16 cellular contexts compared by ENCODE assay signal in the genomic region with DNA sequence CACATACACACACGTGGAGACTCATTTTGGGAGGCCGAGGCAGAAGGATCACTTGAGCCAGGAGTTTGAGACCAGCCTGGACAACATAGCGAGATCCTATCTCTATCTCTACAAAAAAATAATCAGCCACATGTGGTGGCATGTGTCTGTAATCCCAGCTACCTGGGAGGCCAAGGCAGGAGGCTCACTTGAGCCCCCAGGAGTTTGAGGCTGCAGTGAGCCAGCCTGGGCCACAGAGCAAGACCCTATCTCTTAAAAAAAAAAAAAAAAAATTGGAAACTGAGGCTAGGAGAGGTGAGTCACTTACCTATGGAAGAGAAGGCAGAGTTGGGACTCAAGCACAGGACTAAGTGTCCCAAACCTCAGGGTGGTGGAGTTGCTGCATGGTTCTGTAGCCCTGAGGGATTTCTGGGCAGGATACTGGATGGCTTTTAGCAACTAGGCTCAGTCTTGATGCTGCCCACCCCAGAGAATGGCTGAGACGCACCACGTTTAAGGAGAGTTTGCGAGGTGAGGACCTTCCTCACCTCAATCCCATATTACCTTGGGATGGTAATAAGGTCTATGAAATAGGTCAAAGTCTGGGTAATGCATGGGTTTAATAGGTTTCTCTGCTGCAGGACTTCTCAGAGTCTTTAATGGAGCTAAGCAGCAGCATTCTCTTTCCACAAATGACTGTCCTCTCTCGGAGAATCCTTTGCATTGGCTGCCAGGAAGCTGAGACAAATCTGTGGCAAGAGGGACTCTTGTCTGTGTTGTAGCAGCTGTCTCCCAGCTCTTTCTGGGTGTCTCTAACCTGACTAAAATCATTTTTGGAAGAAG. TPM values are rescaled to one million over a fixed set of nuclear protein-coding genes. Genes with fewer than 3 reads are reported as not detected.
DNase-seq lines count a peak whose midpoint lies in the region; ATAC-seq, FAIRE-seq and TF ChIP-seq lines count a peak whose summit lies in the region.
"Had no signal": no experiment of that assay in that cellular context is flagged by ENCODE, and none has a peak within 500 bp of the region (broad histone marks: within the 10 kb centered on the region; RNA-seq: fewer than 3 reads in every experiment).

No MANE protein-coding gene starts in this region.

- no peak overlapping the region for H3K9ac ChIP-seq in GM12878 (ENCODE audit: control insufficient read depth, insufficient read depth, low read length)

- H3K27ac ChIP-seq in ACC112 (ENCODE audit: low read depth, low read length) (peak overlapping the region; percentile 62), GM12878 (ENCODE audit: control insufficient read depth, insufficient read depth) (peak overlapping the region; percentile 33; the same call in 1 of the 2 replicates)
- no peak overlapping the region for H3K27ac ChIP-seq in CD8-positive, alpha-beta T cell (ENCODE audit: low read depth, low read length)

- RAD21 ChIA-PET in GM12878 (lab: Charles Lee; ENCODE audit: unreplicated experiment), result interaction anchor here (0.8 to 22.6 kb wide), 5 partner anchors 9 to 37 kb away, joined by 3 to 804 read pairs (median 3); a partner anchor contains a TSS

- H3K4me3 ChIP-seq in ACC112 (ENCODE audit: low read depth, low read length), result no peak overlapping the region
- no peak overlapping the region for H3K4me3 ChIP-seq in CD8-positive, alpha-beta T cell (ENCODE audit: low read depth, low read length)
- no peak overlapping the region for H3K4me3 ChIP-seq in GM12878
- H3K4me3 ChIP-seq: GM23338, psoas muscle had no signal

- CTCF ChIA-PET in CD8-positive, alpha-beta T cell (lab: Charles Lee), result interaction anchor here (7.3 to 28.0 kb wide), 2 partner anchors 9 to 38 kb away, joined by 77 to 1191 read pairs; a partner anchor contains a TSS
- CTCF ChIA-PET in GM12878 (lab: Yijun Ruan, JAX), result interaction anchor here (0.7 to 27.3 kb wide), 4 partner anchors 8 to 39 kb away, joined by 5 to 1117 read pairs (median 92); a partner anchor contains a TSS

- H2AFZ ChIP-seq in ACC112 (ENCODE audit: low read length, unreplicated experiment), result no peak overlapping the region
- no peak overlapping the region for H2AFZ ChIP-seq in GM12878 (ENCODE audit: control insufficient read depth, low read depth, low read length)
- H2AFZ ChIP-seq: GM23338 had no signal

- TF ChIP-seq RAD21 in GM12878 (IDR thresholded peaks at IDR 0.05; ENCODE audit: insufficient read depth, low read depth, low read length), result no peak

- H4K20me1 ChIP-seq in GM12878 (ENCODE audit: control insufficient read depth, insufficient read depth), result 0 out of 2 replicates have a peak, but pooled peaks cover 2% of the 10 kb centered on the region

- intact Hi-C loops in CD8-positive, alpha-beta T cell (cut with DNase I, micrococcal nuclease), result no loop called here
- intact Hi-C loops in GM12878 (cut with micrococcal nuclease; ENCODE audit: unreplicated experiment), result no loop called here

- no peak for DNase-seq in CD8-positive, alpha-beta T cell
- DNase-seq in GM12878 (ENCODE audit: low read depth, low spot score), result no peak
- no peak for DNase-seq in memory B cell (ENCODE audit: low spot score in 2 of 2)
- DNase-seq in NCI-H446 treated with DMSO at 0.1 percent for 48 hours (lab: John Stamatoyannopoulos, UW), result no peak
- no peak for DNase-seq in occipital lobe (lab: John Stamatoyannopoulos, UW)
- DNase-seq: effector CD8-positive, alpha-beta T cell; NCI-H1092 treated with DMSO at 0.1 percent for 48 hours; NCI-H2227 treated with DMSO at 0.1 percent for 48 hours; psoas muscle; stimulated activated CD4-positive, alpha-beta T cell treated with anti-CD3 and anti-CD28 coated beads, Interleukin-2, amount 100 ng/mL, for 24 hours had no signal

- peak overlapping the region; percentile 52 for H3K27ac Mint-ChIP-seq in CD8-positive, alpha-beta T cell
- peak overlapping the region; percentile 63 for H3K27ac Mint-ChIP-seq in memory B cell

- H3K36me3 ChIP-seq in ACC112 (ENCODE audit: insufficient read depth, low read length) (no peaks in the 10 kb centered on the region; the same call in 1 of the 2 replicates), GM12878 (ENCODE audit: control insufficient read depth in 2 of 2, insufficient read depth in 2 of 2, low read length in 1 of 2) (peaks cover 20 to 38% of the 10 kb centered on the region in 2 experiments)
- peaks cover 1% of the 10 kb centered on the region for H3K36me3 ChIP-seq in CD8-positive, alpha-beta T cell (ENCODE audit: insufficient read depth, low read length)

- no peak overlapping the region for H3K4me2 ChIP-seq in GM12878 (ENCODE audit: control insufficient read depth, insufficient read depth)
- H3K4me2 ChIP-seq: GM23338 had no signal

- in situ Hi-C loops in GM12878 (cut with MboI), result loop anchor here (25.0 kb wide), 1 partner anchor 1771 kb away; a partner anchor contains a TSS

- H3K9me3 ChIP-seq in CD8-positive, alpha-beta T cell (ENCODE audit: low read length), result no peaks in the 10 kb centered on the region
- no peaks in the 10 kb centered on the region for H3K9me3 ChIP-seq in GM12878 (replicated peaks; ENCODE audit: control insufficient read depth, insufficient read depth, low read length)
- H3K9me3 ChIP-seq: psoas muscle had no signal

- peaks cover 21% of the 10 kb centered on the region for H3K36me3 Mint-ChIP-seq in CD8-positive, alpha-beta T cell
- peaks cover 5% of the 10 kb centered on the region for H3K36me3 Mint-ChIP-seq in memory B cell

- SMC1A ChIA-PET in GM12878 (lab: Charles Lee; ENCODE audit: uncharacterized antibody, unreplicated experiment), result interaction anchor here (1.0 to 7.8 kb wide), 6 partner anchors 7 to 43 kb away, joined by 4 to 104 read pairs (median 8); a partner anchor contains a TSS

- H3K4me1 Mint-ChIP-seq in CD8-positive, alpha-beta T cell (ENCODE audit: low read depth), result peaks cover 89% of the 10 kb centered on the region
- H3K4me1 Mint-ChIP-seq in memory B cell, result peaks cover 74% of the 10 kb centered on the region

- ATAC-seq in CD8-positive, alpha-beta T cell, result no peak
- ATAC-seq in GM12878 (no peak), memory B cell (ENCODE audit: low read depth) (no peak), HG03469 (IDR thresholded peaks at IDR 0.05; ENCODE audit: unreplicated experiment) (no peak), HG03439 (IDR thresholded peaks at IDR 0.05; ENCODE audit: unreplicated experiment) (no peak)
- ATAC-seq: GM23338, psoas muscle had no signal

- no peak for FAIRE-seq in GM12878 (lab: Jason Lieb, UNC)
- FAIRE-seq: frontal cortex, G401.6 had no signal

- TF ChIP-seq CTCF in CD8-positive, alpha-beta T cell (IDR thresholded peaks at IDR 0.05), result no peak
- no peak for TF ChIP-seq CTCF in GM12878 (IDR thresholded peaks at IDR 0.05 in 2 of 3, conservative IDR thresholded peaks at IDR 0.05 in 1 of 3; ENCODE audit: control insufficient read depth in 2 of 3, extremely low read depth in 1 of 3, insufficient read depth in 1 of 3, low read depth in 3 of 3, low read length in 3 of 3)

- TF ChIP-seq POLR2A in GM12878 (IDR thresholded peaks at IDR 0.05; ENCODE audit: low read depth, low read length), result no peak

- H3K27me3 ChIP-seq in ACC112 (ENCODE audit: insufficient read depth, low read length), result no peaks in the 10 kb centered on the region
- H3K27me3 ChIP-seq in CD8-positive, alpha-beta T cell (ENCODE audit: insufficient read depth, low read length), result no peaks in the 10 kb centered on the region
- no peaks in the 10 kb centered on the region for H3K27me3 ChIP-seq in GM12878 (replicated peaks in 1 of 2; ENCODE audit: control insufficient read depth in 2 of 2, insufficient read depth in 2 of 2, low read length in 1 of 2)

- POLR2A ChIA-PET in CD8-positive, alpha-beta T cell (lab: Charles Lee), result interaction anchor here (1.3 kb wide), 1 partner anchor 14 kb away, joined by 3 read pairs; no protein-coding TSS in a partner anchor
- POLR2A ChIA-PET in GM12878 (lab: Charles Lee), result interaction anchor here (2.6 to 7.1 kb wide), 4 partner anchors 10 to 38 kb away, joined by 15 to 71 read pairs (median 50); a partner anchor contains a TSS

- no peak for TF ChIP-seq EP300 in GM12878 (IDR thresholded peaks at IDR 0.05; ENCODE audit: borderline replicate concordance in 1 of 2, control insufficient read depth in 1 of 2, low read depth in 2 of 2, low read length in 2 of 2)

- H3K79me2 ChIP-seq in ACC112 (ENCODE audit: control insufficient read depth, insufficient read depth, low read length, unreplicated experiment) (peaks cover 94% of the 10 kb centered on the region), GM12878 (ENCODE audit: control insufficient read depth, insufficient read depth, low read length) (peaks cover 88% of the 10 kb centered on the region)

- BruUV-seq in GM12878 (replicated peaks; lab: Mats Ljungman, UMichigan), result no TSS peak

- no peaks in the 10 kb centered on the region for H3K27me3 Mint-ChIP-seq in CD8-positive, alpha-beta T cell (ENCODE audit: low read depth)
- H3K27me3 Mint-ChIP-seq in memory B cell, result no peaks in the 10 kb centered on the region

- H3K9me3 Mint-ChIP-seq in CD8-positive, alpha-beta T cell, result no peaks in the 10 kb centered on the region
- no peaks in the 10 kb centered on the region for H3K9me3 Mint-ChIP-seq in memory B cell
- H3K9me3 Mint-ChIP-seq: GM23338 had no signal

- H3K4me3 Mint-ChIP-seq in CD8-positive, alpha-beta T cell, result no peak overlapping the region
- no peak overlapping the region for H3K4me3 Mint-ChIP-seq in memory B cell
- H3K4me3 Mint-ChIP-seq: GM23338 had no signal

- WGBS in GM12878 (ENCODE audit: insufficient coverage, insufficient replicate concordance, low lambda C conversion rate, missing lambda C conversion rate), result 79% methylated on average over 7 of the region's 7 CpGs

- peaks cover 94% of the 10 kb centered on the region for H3K4me1 ChIP-seq in ACC112 (ENCODE audit: control insufficient read depth, insufficient read depth, low read length, unreplicated experiment)
- H3K4me1 ChIP-seq in CD8-positive, alpha-beta T cell (ENCODE audit: insufficient read depth, low read length), result peaks cover 81% of the 10 kb centered on the region
- peaks cover 91% of the 10 kb centered on the region for H3K4me1 ChIP-seq in GM12878 (ENCODE audit: control insufficient read depth, insufficient read depth, low read length)

RNA-seq across cellular contexts. Expression of a gene that starts 35.6 kb away (rescaled TPM):
- total RNA-seq in CD8-positive, alpha-beta T cell, result 10 to 100 TPM; 48.7 to 48.8 TPM
- total RNA-seq in GM12878 (2013; cell fraction: nucleolus; rRNA removed), result 28.3 and 28.4 TPM in 2 replicates
- 32.3 and 32.5 TPM in 2 replicates for total RNA-seq in GM12878 (2014; rRNA removed)
- total RNA-seq in GM12878 (2014; rRNA removed; fragmentation: Illumina TruSeq; extraction: Trizol), result 25.3 and 27.6 TPM in 2 replicates
- 43.2 and 46.4 TPM in 2 replicates for total RNA-seq in GM12878 (2021)
- polyA plus RNA-seq in GM12878 (2011; ENCODE audit: low read depth), result 18.6 TPM
- polyA plus RNA-seq in GM12878 (2011; rRNA removed), result 15.0 and 19.1 TPM in 2 replicates
- 19.4 and 21.7 TPM in 2 replicates for polyA plus RNA-seq in GM12878 (2011; cell fraction: cytosol; rRNA removed)
- 18.9 and 27.2 TPM in 2 replicates for polyA plus RNA-seq in GM12878 (2011; cell fraction: nucleus; rRNA removed)
- 18.0 and 25.3 TPM in 2 replicates for polyA plus RNA-seq in GM12878 (2012)
- polyA plus RNA-seq in GM12878 (2014; fragmentation: Illumina TruSeq; extraction: Trizol), result 35.6 and 38.3 TPM in 2 replicates
- polyA plus RNA-seq in GM12878 (2014; fragmentation: Nextera tagmentation; extraction: Ambion mirVana), result 1 to 10 TPM; 5.8 to 8.5 TPM
- polyA plus RNA-seq in GM12878 (2014; rRNA removed), result 28.1 and 31.0 TPM in 2 replicates
- 10 to 100 TPM in 1 of 2 experiments, 1 to 10 TPM in 1; 9.1 to 11.9 TPM for polyA plus RNA-seq in GM12878 (2016; fragmentation: Nextera tagmentation; extraction: Ambion mirVana)
- polyA minus RNA-seq in GM12878 (2011; rRNA and poly(A)+ RNA removed), result 15.0 and 18.0 TPM in 2 replicates
- 11.4 and 13.1 TPM in 2 replicates for polyA minus RNA-seq in GM12878 (2011; cell fraction: cytosol; rRNA and poly(A)+ RNA removed)
- polyA minus RNA-seq in GM12878 (2011; cell fraction: nucleus; rRNA and poly(A)+ RNA removed), result 4.8 and 11.5 TPM in 2 replicates
- 5.1 TPM for total RNA-seq in occipital lobe
